ENCODE assay signal across 1 cellular context in genomic region chrX:44843318-44843702, GRCh38.
TF ChIP-seq lines count a peak whose summit lies in the region.

No MANE protein-coding gene starts in this region.

TF ChIP-seq in K562, 482 proteins besides CTCF, POLR2A, EP300 and RAD21 (continues in another document):
- TF ChIP-seq CEBPG (CRISPR knock-in tag; IDR thresholded peaks at IDR 0.05) = peak; percentile 57; the same call in 1 of the 2 replicates
- TF ChIP-seq CEBPG (tag; conservative IDR thresholded peaks at IDR 0.05 in 1 of 2, IDR thresholded peaks at IDR 0.05 in 1 of 2) = no peak
- TF ChIP-seq ARID1B (IDR thresholded peaks at IDR 0.05) = peak; percentile 77
- TF ChIP-seq TAF9B (IDR thresholded peaks at IDR 0.05; ENCODE audit: partially characterized antibody) = peak; percentile 30
- 0 out of 2 replicates have a peak, but pooled peaks have one; percentile 2 for TF ChIP-seq PKNOX1 (IDR thresholded peaks at IDR 0.05)
- TF ChIP-seq TBP (optimal IDR thresholded peaks at IDR 0.05; ENCODE audit: low read depth, low read length) = no peak
- TF ChIP-seq ZNF395 (CRISPR knock-in tag; IDR thresholded peaks at IDR 0.05) = peak; percentile 39; the same call in 1 of the 2 replicates
- peak; percentile 49; the same call in 1 of the 2 replicates for TF ChIP-seq EP400 (IDR thresholded peaks at IDR 0.05)
- peak; percentile 66 for TF ChIP-seq MAFK (IDR thresholded peaks at IDR 0.05; ENCODE audit: low read length)
- TF ChIP-seq NFE2 (IDR thresholded peaks at IDR 0.05; ENCODE audit: low read depth) = peak; percentile 93
- peak; percentile 71 for TF ChIP-seq NCOR1 (IDR thresholded peaks at IDR 0.05)
- peak; percentile 28 to 64; a peak in 2 of 4 replicates for TF ChIP-seq FOXA3 (CRISPR knock-in tag; conservative IDR thresholded peaks at IDR 0.05 in 1 of 2, IDR thresholded peaks at IDR 0.05 in 1 of 2)
- TF ChIP-seq LEF1 (IDR thresholded peaks at IDR 0.05) = peak; percentile 62; the same call in 1 of the 2 replicates
- TF ChIP-seq MAFF (IDR thresholded peaks at IDR 0.05; ENCODE audit: low read length) = peak; percentile 75; the same call in 1 of the 2 replicates
- peak; percentile 90 for TF ChIP-seq ZNF316 (IDR thresholded peaks at IDR 0.05)
- peak; percentile 58; the same call in 1 of the 2 replicates for TF ChIP-seq CBFA2T2 (conservative IDR thresholded peaks at IDR 0.05)
- TF ChIP-seq MAFG (tag; conservative IDR thresholded peaks at IDR 0.05) = peak; percentile 91
- TF ChIP-seq NKRF (IDR thresholded peaks at IDR 0.05; ENCODE audit: borderline replicate concordance) = no peak
- TF ChIP-seq DPF2 (IDR thresholded peaks at IDR 0.05) = peak; percentile 79
- no peak for TF ChIP-seq ZNF23 (CRISPR knock-in tag; IDR thresholded peaks at IDR 0.05)
- TF ChIP-seq FOXK2 (conservative IDR thresholded peaks at IDR 0.05 in 1 of 2, IDR thresholded peaks at IDR 0.05 in 1 of 2; ENCODE audit: low read depth in 2 of 2) = peak; percentile 37 to 47; a peak in 1 of 4 replicates
- no peak for TF ChIP-seq ZNF41 (CRISPR knock-in tag; conservative IDR thresholded peaks at IDR 0.05)
- peak; percentile 75 for TF ChIP-seq CBFA2T3 (IDR thresholded peaks at IDR 0.05)
- 0 out of 2 replicates have a peak, but pooled peaks have one; percentile 28 for TF ChIP-seq RNF2 (IDR thresholded peaks at IDR 0.05)
- TF ChIP-seq ZNF551 (CRISPR knock-in tag; IDR thresholded peaks at IDR 0.05) = no peak
- no peak for TF ChIP-seq ZFP36 (IDR thresholded peaks at IDR 0.05; ENCODE audit: low read depth, low read length, partially characterized antibody)
- TF ChIP-seq PBX2 (CRISPR knock-in tag; IDR thresholded peaks at IDR 0.05; ENCODE audit: low read depth) = no peak
- TF ChIP-seq PBX2 (tag; conservative IDR thresholded peaks at IDR 0.05; ENCODE audit: low read depth) = peak; percentile 60
- peak; percentile 52; the same call in 1 of the 2 replicates for TF ChIP-seq SMARCE1 (IDR thresholded peaks at IDR 0.05)
- peak; percentile 57; the same call in 1 of the 2 replicates for TF ChIP-seq NFE2L1 (tag; IDR thresholded peaks at IDR 0.05; ENCODE audit: borderline replicate concordance, low read depth)
- peak; percentile 19; the same call in 1 of the 2 replicates for TF ChIP-seq NFIC (IDR thresholded peaks at IDR 0.05)
- TF ChIP-seq TCF3 (CRISPR knock-in tag; IDR thresholded peaks at IDR 0.05) = peak; percentile 68
- TF ChIP-seq ARID3A (IDR thresholded peaks at IDR 0.05; ENCODE audit: borderline replicate concordance, low read depth, low read length) = 0 out of 2 replicates have a peak, but pooled peaks have one; percentile 36
- TF ChIP-seq HDAC2 (IDR thresholded peaks at IDR 0.05) = peak; percentile 24; the same call in 1 of the 2 replicates
- no peak for TF ChIP-seq BHLHE40 (IDR thresholded peaks at IDR 0.05; ENCODE audit: low read length)
- TF ChIP-seq ZNF217 (CRISPR knock-in tag; IDR thresholded peaks at IDR 0.05) = no peak
- 0 out of 2 replicates have a peak, but pooled peaks have one; percentile 41 for TF ChIP-seq CHAMP1 (IDR thresholded peaks at IDR 0.05)
- TF ChIP-seq TAL1 (IDR thresholded peaks at IDR 0.05) = peak; percentile 52
- TF ChIP-seq ZNF318 (IDR thresholded peaks at IDR 0.05; ENCODE audit: borderline replicate concordance in 1 of 2, low read depth in 1 of 2) = 0 out of 4 replicates have a peak, but pooled peaks of 1 of the 2 experiments have one; percentile 50
- TF ChIP-seq GTF2E2 (tag; IDR thresholded peaks at IDR 0.05) = no peak
- 0 out of 2 replicates have a peak, but pooled peaks have one; percentile 30 for TF ChIP-seq NCOA6 (IDR thresholded peaks at IDR 0.05)
- TF ChIP-seq LCOR (CRISPR knock-in tag; IDR thresholded peaks at IDR 0.05) = peak; percentile 63; the same call in 1 of the 2 replicates
- peak; percentile 34; the same call in 1 of the 2 replicates for TF ChIP-seq TEAD4 (IDR thresholded peaks at IDR 0.05; ENCODE audit: low read length)
- TF ChIP-seq TEAD4 (CRISPR knock-in tag; IDR thresholded peaks at IDR 0.05; ENCODE audit: borderline replicate concordance) = no peak
- TF ChIP-seq BACH1 (tag; IDR thresholded peaks at IDR 0.05) = peak; percentile 36; the same call in 1 of the 2 replicates
- TF ChIP-seq JUND (IDR thresholded peaks at IDR 0.05; ENCODE audit: borderline replicate concordance, low read depth, low read length) = peak; percentile 42; the same call in 1 of the 2 replicates
- peak; percentile 57; the same call in 2 of the 3 replicates for TF ChIP-seq JUND (tag; IDR thresholded peaks at IDR 0.05; ENCODE audit: borderline replicate concordance, low read depth, low read length)
